26 cellular contexts compared by ENCODE assay signal in genomic region chr20:56445130-56445529, GRCh38.
"Had no signal": no experiment of that assay in that cellular context is flagged by ENCODE, and none has a peak within 500 bp of the region (broad histone marks: within the 10 kb centered on the region; RNA-seq: fewer than 3 reads in every experiment).

No MANE protein-coding gene starts in this region.

- DNase-seq: activated CD4-positive, alpha-beta memory T cell treated with anti-CD3 and anti-CD28 coated beads, Interleukin-2, amount 10 ng/mL, durations not matched to agents 7 days and 5 days; activated CD4-positive, alpha-beta T cell treated with anti-CD3 and anti-CD28 coated beads for 4 hours; activated naive CD4-positive, alpha-beta T cell treated with anti-CD3 and anti-CD28 coated beads, Interleukin-2, amount 10 ng/mL, durations not matched to agents 7 days and 5 days; adrenal gland; cerebellar nuclear complex; cortex of kidney; effector CD4-positive, alpha-beta T cell; heart left ventricle; kidney; midbrain; stimulated activated CD4-positive, alpha-beta T cell treated with anti-CD3 and anti-CD28 coated beads, Interleukin-15, amount 100 ng/mL, for 24 hours; stimulated activated CD4-positive, alpha-beta T cell treated with anti-CD3 and anti-CD28 coated beads, Interleukin-2, amount 100 ng/mL, for 48 hours; T-cell; upper lobe of right lung had no signal

- ATAC-seq: activated T-helper 17 cell treated with anti-CD3 and anti-CD28 coated beads, Interleukin-2, amount 50 U/mL, for 72 hours; gastroesophageal sphincter; heart left ventricle; left lobe of liver; SK-N-SH treated with all-trans-retinoic acid at 6 μM for 48 hours; T-cell; WTC11 had no signal

- H3K36me3 Mint-ChIP-seq: WTC11 had no signal

- H3K9me3 Mint-ChIP-seq: activated CD4-positive, alpha-beta memory T cell treated with anti-CD3 and anti-CD28 coated beads, Interleukin-2, amount 10 ng/mL, durations not matched to agents 7 days and 5 days; activated naive CD4-positive, alpha-beta T cell treated with anti-CD3 and anti-CD28 coated beads, Interleukin-2, amount 10 ng/mL, durations not matched to agents 7 days and 5 days; activated T-helper 17 cell treated with anti-CD3 and anti-CD28 coated beads, Interleukin-2, amount 50 U/mL, for 72 hours; T-cell; WTC11 had no signal

- H3K27me3 ChIP-seq: breast epithelium, esophagus muscularis mucosa, heart left ventricle, right atrium auricular region, upper lobe of right lung had no signal

- FAIRE-seq: astrocyte, kidney had no signal

- H3K36me3 ChIP-seq: adrenal gland, breast epithelium, esophagus muscularis mucosa, gastroesophageal sphincter, right atrium auricular region, thoracic aorta had no signal

- H3K4me1 ChIP-seq: adrenal gland, breast epithelium had no signal

- H3K4me3 Mint-ChIP-seq: activated CD4-positive, alpha-beta memory T cell treated with anti-CD3 and anti-CD28 coated beads, Interleukin-2, amount 10 ng/mL, durations not matched to agents 7 days and 5 days; activated naive CD4-positive, alpha-beta T cell treated with anti-CD3 and anti-CD28 coated beads, Interleukin-2, amount 10 ng/mL, durations not matched to agents 7 days and 5 days; activated T-helper 17 cell treated with anti-CD3 and anti-CD28 coated beads, Interleukin-2, amount 50 U/mL, for 72 hours; T-cell; WTC11 had no signal

- H3K27ac Mint-ChIP-seq: activated CD4-positive, alpha-beta memory T cell treated with anti-CD3 and anti-CD28 coated beads, Interleukin-2, amount 10 ng/mL, durations not matched to agents 7 days and 5 days; activated naive CD4-positive, alpha-beta T cell treated with anti-CD3 and anti-CD28 coated beads, Interleukin-2, amount 10 ng/mL, durations not matched to agents 7 days and 5 days; progenitor cell of endocrine pancreas; WTC11 had no signal

- H3K27me3 Mint-ChIP-seq: activated CD4-positive, alpha-beta memory T cell treated with anti-CD3 and anti-CD28 coated beads, Interleukin-2, amount 10 ng/mL, durations not matched to agents 7 days and 5 days; activated naive CD4-positive, alpha-beta T cell treated with anti-CD3 and anti-CD28 coated beads, Interleukin-2, amount 10 ng/mL, durations not matched to agents 7 days and 5 days; activated T-helper 17 cell treated with anti-CD3 and anti-CD28 coated beads, Interleukin-2, amount 50 U/mL, for 72 hours; progenitor cell of endocrine pancreas; T-cell had no signal

- H3K4me3 ChIP-seq: adrenal gland, breast epithelium, esophagus muscularis mucosa, gastroesophageal sphincter, heart left ventricle, right atrium auricular region, skin epidermis, thoracic aorta, upper lobe of right lung had no signal

- H3K27ac ChIP-seq: adrenal gland, breast epithelium, right atrium auricular region, skin epidermis, thoracic aorta, upper lobe of right lung had no signal

- H3K9me3 ChIP-seq: adrenal gland, breast epithelium, esophagus muscularis mucosa, gastroesophageal sphincter, heart left ventricle, right atrium auricular region, thoracic aorta, upper lobe of right lung had no signal
